In genomic region chr2:219578811-219579210, GRCh38 we compare ENCODE assay signal across 17 cellular contexts. TPM values are rescaled to one million over a fixed set of nuclear protein-coding genes. Genes with fewer than 3 reads are reported as not detected.
A peak's percentile ranks its signal among the peaks of the same experiment; 100 is the strongest.
DNase-seq lines count a peak whose midpoint lies in the region; ATAC-seq, FAIRE-seq and TF ChIP-seq lines count a peak whose summit lies in the region.
"Had no signal": no experiment of that assay in that cellular context is flagged by ENCODE, and none has a peak within 500 bp of the region (broad histone marks: within the 10 kb centered on the region; RNA-seq: fewer than 3 reads in every experiment).

No MANE protein-coding gene starts in this region.

- in situ Hi-C loops in K562 (cut with MboI) = no loop called here

- H3K9me2 ChIP-seq in GM23338 (ENCODE audit: insufficient read depth) = 0 out of 2 replicates have a peak, but pooled peaks cover 4% of the 10 kb centered on the region

- H3K27me3 ChIP-seq in GM23338 (ENCODE audit: insufficient read depth) (no peaks in the 10 kb centered on the region), K562 (ENCODE audit: control insufficient read depth in 2 of 2, insufficient read depth in 2 of 2, low read length in 2 of 2) (no peaks in the 10 kb centered on the region)
- H3K27me3 ChIP-seq in naive thymus-derived CD4-positive, alpha-beta T cell (ENCODE audit: control insufficient read depth in 2 of 2, insufficient read depth in 2 of 2, low read length in 2 of 2) = no peaks in the 10 kb centered on the region

- H3K4me2 ChIP-seq in GM23338 = no peak overlapping the region
- no peak overlapping the region for H3K4me2 ChIP-seq in K562 (ENCODE audit: insufficient read depth, low read length)

- no peaks in the 10 kb centered on the region for H3K36me3 ChIP-seq in GM23338 (ENCODE audit: insufficient read depth)
- no peaks in the 10 kb centered on the region for H3K36me3 ChIP-seq in K562 (ENCODE audit: control insufficient read depth, insufficient read depth, low read length)
- no peaks in the 10 kb centered on the region for H3K36me3 ChIP-seq in naive thymus-derived CD4-positive, alpha-beta T cell (ENCODE audit: control insufficient read depth in 2 of 3, insufficient read depth in 3 of 3, low read length in 3 of 3)

- H3K4me3 Mint-ChIP-seq in GM23338 = no peak overlapping the region
- H3K4me3 Mint-ChIP-seq in naive thymus-derived CD4-positive, alpha-beta T cell = no peak overlapping the region
- H3K4me3 Mint-ChIP-seq: memory B cell; stimulated activated memory B cell treated with anti-CD40 and anti-IgM and Interleukin-4, amounts not matched to agents 10 μg/mL and 1 μg/mL and 100 μg/mL, for 72 hours had no signal

- WGBS in K562 (ENCODE audit: insufficient coverage, low coverage, missing lambda C conversion rate) = 62% methylated on average over 4 of the region's 4 CpGs

- H3K36me3 Mint-ChIP-seq in GM23338 (ENCODE audit: low read depth) = no peaks in the 10 kb centered on the region; the same call in 2 of the 3 replicates
- H3K36me3 Mint-ChIP-seq in naive thymus-derived CD4-positive, alpha-beta T cell = no peaks in the 10 kb centered on the region
- H3K36me3 Mint-ChIP-seq: memory B cell; stimulated activated memory B cell treated with anti-CD40 and anti-IgM and Interleukin-4, amounts not matched to agents 10 μg/mL and 1 μg/mL and 100 μg/mL, for 72 hours had no signal

- H4K20me1 ChIP-seq in GM23338 (replicated peaks; ENCODE audit: insufficient read depth) (no peaks in the 10 kb centered on the region), K562 (replicated peaks; ENCODE audit: control insufficient read depth, insufficient read depth, low read length) (no peaks in the 10 kb centered on the region)

- TF ChIP-seq CTCF in GM23338 (conservative IDR thresholded peaks at IDR 0.05; ENCODE audit: low read depth in 2 of 2) (no peak), K562 (IDR thresholded peaks at IDR 0.05 in 2 of 3, conservative IDR thresholded peaks at IDR 0.05 in 1 of 3; ENCODE audit: insufficient read depth in 2 of 3, low read depth in 1 of 3, low read length in 3 of 3) (no peak)

- H3K79me2 ChIP-seq in GM23338 (replicated peaks; ENCODE audit: insufficient read depth) = no peaks in the 10 kb centered on the region
- H3K79me2 ChIP-seq in K562 (ENCODE audit: control insufficient read depth, insufficient read depth, low read length) = no peaks in the 10 kb centered on the region

- peaks cover 13% of the 10 kb centered on the region for H3K27me3 Mint-ChIP-seq in GM23338 (ENCODE audit: insufficient read depth, low read depth, poor library complexity)
- H3K27me3 Mint-ChIP-seq in naive thymus-derived CD4-positive, alpha-beta T cell = peaks cover 11 to 35% (median 18%) of the 10 kb centered on the region in 5 donors

- H3K27ac Mint-ChIP-seq in GM23338 = no peak overlapping the region
- H3K27ac Mint-ChIP-seq in naive thymus-derived CD4-positive, alpha-beta T cell = no peak overlapping the region
- H3K27ac Mint-ChIP-seq: memory B cell; stimulated activated memory B cell treated with anti-CD40 and anti-IgM and Interleukin-4, amounts not matched to agents 10 μg/mL and 1 μg/mL and 100 μg/mL, for 72 hours had no signal

- no peak for TF ChIP-seq POLR2A in K562 (conservative IDR thresholded peaks at IDR 0.05)

- POLR2A ChIA-PET in K562 (lab: Yijun Ruan, JAX) = no interaction called here
- POLR2A ChIA-PET in naive thymus-derived CD4-positive, alpha-beta T cell (lab: Charles Lee) = no interaction called here

- peaks cover 38% of the 10 kb centered on the region for H3K4me1 Mint-ChIP-seq in GM23338
- H3K4me1 Mint-ChIP-seq in naive thymus-derived CD4-positive, alpha-beta T cell = peaks cover 0 to 3% (median 0%) of the 10 kb centered on the region in 7 donors
- H3K4me1 Mint-ChIP-seq: memory B cell; stimulated activated memory B cell treated with anti-CD40 and anti-IgM and Interleukin-4, amounts not matched to agents 10 μg/mL and 1 μg/mL and 100 μg/mL, for 72 hours had no signal

- ATAC-seq in GM23338 = no peak
- ATAC-seq in K562 = no peak
- ATAC-seq in naive thymus-derived CD4-positive, alpha-beta T cell = peak; percentile 67
- ATAC-seq: stimulated activated memory B cell treated with anti-CD40 and anti-IgM and Interleukin-4, amounts not matched to agents 10 μg/mL and 1 μg/mL and 100 μg/mL, for 72 hours had no signal

- FAIRE-seq in K562 (lab: Jason Lieb, UNC) = no peak

- CTCF ChIA-PET in K562 (lab: Yijun Ruan, JAX; ENCODE audit: low intra/inter-chr PET ratio) = no interaction called here
- CTCF ChIA-PET in naive thymus-derived CD4-positive, alpha-beta T cell (lab: Charles Lee) = no interaction called here

- H3K4me1 ChIP-seq in GM23338 (ENCODE audit: insufficient read depth) = peaks cover 28% of the 10 kb centered on the region
- H3K4me1 ChIP-seq in K562 (replicated peaks in 1 of 2; ENCODE audit: control insufficient read depth in 2 of 2, insufficient read depth in 2 of 2, low read length in 2 of 2) = peaks cover 25 to 31% of the 10 kb centered on the region in 2 experiments; a peak in 4 of 5 replicates
- no peaks in the 10 kb centered on the region for H3K4me1 ChIP-seq in naive thymus-derived CD4-positive, alpha-beta T cell (ENCODE audit: control insufficient read depth in 2 of 2, insufficient read depth in 2 of 2, low read length in 2 of 2)

- H3K27ac ChIP-seq in GM23338 (ENCODE audit: low read depth) (no peak overlapping the region), K562 (ENCODE audit: extremely low read depth, low read depth, low read length) (no peak overlapping the region)
- H3K27ac ChIP-seq in naive thymus-derived CD4-positive, alpha-beta T cell (ENCODE audit: low read depth, low read length) = no peak overlapping the region

- intact Hi-C loops in K562 (cut with micrococcal nuclease) = no loop called here
- intact Hi-C loops in naive thymus-derived CD4-positive, alpha-beta T cell (cut with micrococcal nuclease) = no loop called here

- no peaks in the 10 kb centered on the region for H3K9me1 ChIP-seq in K562 (ENCODE audit: control insufficient read depth, insufficient read depth, low read length)

- no peak for TF ChIP-seq EP300 in K562 (IDR thresholded peaks at IDR 0.05; ENCODE audit: low read length)

- TF ChIP-seq RAD21 in K562 (CRISPR knock-in tag; conservative IDR thresholded peaks at IDR 0.05 in 1 of 2, IDR thresholded peaks at IDR 0.05 in 1 of 2) = no peak

- no peaks in the 10 kb centered on the region for H3K9me3 Mint-ChIP-seq in GM23338
- no peaks in the 10 kb centered on the region for H3K9me3 Mint-ChIP-seq in naive thymus-derived CD4-positive, alpha-beta T cell
- H3K9me3 Mint-ChIP-seq: memory B cell; stimulated activated memory B cell treated with anti-CD40 and anti-IgM and Interleukin-4, amounts not matched to agents 10 μg/mL and 1 μg/mL and 100 μg/mL, for 72 hours had no signal

- H3K4me3 ChIP-seq in GM23338 = no peak overlapping the region
- H3K4me3 ChIP-seq in K562 = no peak overlapping the region
- H3K4me3 ChIP-seq in naive thymus-derived CD4-positive, alpha-beta T cell (ENCODE audit: low read length) = no peak overlapping the region

- no TSS peak for BruUV-seq in K562 (replicated peaks; lab: Mats Ljungman, UMichigan)

- no peak overlapping the region for H3K9ac ChIP-seq in K562 (ENCODE audit: insufficient read depth in 1 of 2, low read depth in 2 of 2, low read length in 2 of 2)

- H2AFZ ChIP-seq in GM23338 (peak overlapping the region; percentile 83), K562 (ENCODE audit: low read depth, low read length) (peak overlapping the region; percentile 73; the same call in 1 of the 2 replicates)

- DNase-seq in GM23338 (ENCODE audit: low spot score) (no peak), K562 (ENCODE audit: extremely low read depth in 1 of 4, low spot score in 3 of 4) (no peak), NCI-H2029 (lab: John Stamatoyannopoulos, UW) (no peak), NCI-H1930 (lab: John Stamatoyannopoulos, UW) (no peak), foreskin melanocyte (no peak)
- no peak for DNase-seq in naive thymus-derived CD4-positive, alpha-beta T cell
- DNase-seq: activated CD8-positive, alpha-beta memory T cell treated with anti-CD3 and anti-CD28 coated beads, Interleukin-2, amount 50 U/mL, for 48 hours; amniotic stem cell; DND-41; GOT3; NCI-H1105 treated with DMSO at 0.1 percent for 48 hours; NCI-H510A treated with DMSO at 0.1 percent for 48 hours; Right ventricle myocardium superior; stimulated activated CD4-positive, alpha-beta T cell treated with anti-CD3 and anti-CD28 coated beads, Interleukin-1b, Interleukin-23, amount 100 ng/mL, for 48 hours had no signal

- 0 out of 2 replicates have a peak, but pooled peaks cover 4% of the 10 kb centered on the region for H3F3A ChIP-seq in GM23338 (replicated peaks; ENCODE audit: low read depth)

- no peaks in the 10 kb centered on the region for H3K9me3 ChIP-seq in K562 (replicated peaks; ENCODE audit: control insufficient read depth, insufficient read depth, low read depth, low read length)
- no peaks in the 10 kb centered on the region for H3K9me3 ChIP-seq in naive thymus-derived CD4-positive, alpha-beta T cell (ENCODE audit: control insufficient read depth in 2 of 3, low read length in 3 of 3)

RNA-seq across cellular contexts. Expression of gene INHA, which starts 6.7 kb away (rescaled TPM):
- total RNA-seq in GM23338 (2014; rRNA removed; shearing (Covaris generic)) = 0.31 and 1.6 TPM in 2 replicates
- polyA plus RNA-seq in GM23338 (2016; fragmentation: Nextera tagmentation; extraction: Ambion mirVana) (0.56 and 1.5 TPM in 2 replicates), K562 (2011; rRNA removed) (0.61 and 0.72 TPM in 2 replicates), K562 (2014; fragmentation: Illumina TruSeq; extraction: Trizol) (0.36 and 0.61 TPM in 2 replicates), K562 (2014; fragmentation: Nextera tagmentation; extraction: Ambion mirVana) (under 1 TPM; 0.07 TPM), K562 (2014; rRNA removed) (0.90 and 1.9 TPM in 2 replicates)
- 0.56 and 0.93 TPM in 2 replicates for total RNA-seq in K562 (2011; cell fraction: chromatin; rRNA removed; ENCODE audit: low replicate concordance)
- total RNA-seq in K562 (2011; cell fraction: nucleolus; rRNA removed) = 0.79 and 1.0 TPM in 2 replicates
- 0.84 and 1.1 TPM in 2 replicates for total RNA-seq in K562 (2011; cell fraction: nucleoplasm; rRNA removed)
- total RNA-seq in K562 (2014; rRNA removed) (1.1 and 1.3 TPM in 2 replicates), K562 (2014; rRNA removed; fragmentation: Illumina TruSeq; extraction: Trizol) (0.11 and 0.13 TPM in 2 replicates), K562 (2015; rRNA removed; fragmentation: Illumina TruSeq; extraction: Trizol) (0.40 and 0.41 TPM in 2 replicates), K562 (2021) (0.51 and 0.71 TPM in 2 replicates)
- polyA plus RNA-seq in K562 (2011; cell fraction: cytosol; rRNA removed) = 1.0 and 3.8 TPM in 2 replicates
- 3.8 and 4.3 TPM in 2 replicates for polyA plus RNA-seq in K562 (2011; cell fraction: nucleus; rRNA removed)
- 0.68 and 1.8 TPM in 2 replicates for polyA plus RNA-seq in K562 (2012)
- polyA minus RNA-seq in K562 (2011; rRNA and poly(A)+ RNA removed) = 0.14 and 0.15 TPM in 2 replicates
- polyA minus RNA-seq in K562 (2011; cell fraction: cytosol; rRNA and poly(A)+ RNA removed) = not detected in 2 replicates
- polyA minus RNA-seq in K562 (2011; cell fraction: nucleus; rRNA and poly(A)+ RNA removed) = 0.33 and 0.40 TPM in 2 replicates
- under 1 TPM in 1 of 5 experiments, not detected in 4; 0.21 TPM for total RNA-seq in naive thymus-derived CD4-positive, alpha-beta T cell
- polyA plus RNA-seq in naive thymus-derived CD4-positive, alpha-beta T cell = not detected
- total RNA-seq: HT1080 had no signal

RNA-seq across cellular contexts. Expression of gene OBSL1, which starts 7.5 kb away (rescaled TPM):
- total RNA-seq in GM23338 (2014; rRNA removed; shearing (Covaris generic)) = 164 and 207 TPM in 2 replicates
- polyA plus RNA-seq in GM23338 (2016; fragmentation: Nextera tagmentation; extraction: Ambion mirVana) = 94.9 and 102 TPM in 2 replicates
- total RNA-seq in K562 (2011; cell fraction: chromatin; rRNA removed; ENCODE audit: low replicate concordance) = 21.4 and 68.9 TPM in 2 replicates
- total RNA-seq in K562 (2011; cell fraction: nucleolus; rRNA removed) = 49.9 and 55.4 TPM in 2 replicates
- total RNA-seq in K562 (2011; cell fraction: nucleoplasm; rRNA removed) = 22.7 and 27.9 TPM in 2 replicates
- total RNA-seq in K562 (2014; rRNA removed) = 14.9 and 19.2 TPM in 2 replicates
- 2.5 and 3.0 TPM in 2 replicates for total RNA-seq in K562 (2014; rRNA removed; fragmentation: Illumina TruSeq; extraction: Trizol)
- total RNA-seq in K562 (2015; rRNA removed; fragmentation: Illumina TruSeq; extraction: Trizol) = 8.6 and 9.6 TPM in 2 replicates
- 24.5 and 26.6 TPM in 2 replicates for total RNA-seq in K562 (2021)
- 10.2 and 14.7 TPM in 2 replicates for polyA plus RNA-seq in K562 (2011; rRNA removed)
- polyA plus RNA-seq in K562 (2011; cell fraction: cytosol; rRNA removed) = 9.2 and 21.4 TPM in 2 replicates
- 91.1 and 133 TPM in 2 replicates for polyA plus RNA-seq in K562 (2011; cell fraction: nucleus; rRNA removed)
- 27.0 and 40.4 TPM in 2 replicates for polyA plus RNA-seq in K562 (2012)
- 6.8 and 12.6 TPM in 2 replicates for polyA plus RNA-seq in K562 (2014; fragmentation: Illumina TruSeq; extraction: Trizol)
- 1 to 10 TPM; 1.2 to 1.9 TPM for polyA plus RNA-seq in K562 (2014; fragmentation: Nextera tagmentation; extraction: Ambion mirVana)
- polyA plus RNA-seq in K562 (2014; rRNA removed) = 19.3 and 19.8 TPM in 2 replicates
- polyA minus RNA-seq in K562 (2011; rRNA and poly(A)+ RNA removed) = 6.2 and 8.2 TPM in 2 replicates
- polyA minus RNA-seq in K562 (2011; cell fraction: cytosol; rRNA and poly(A)+ RNA removed) = 14.2 and 18.7 TPM in 2 replicates
- polyA minus RNA-seq in K562 (2011; cell fraction: nucleus; rRNA and poly(A)+ RNA removed) = 17.0 and 18.6 TPM in 2 replicates
- total RNA-seq in naive thymus-derived CD4-positive, alpha-beta T cell = 1 to 10 TPM in 2 of 5 experiments, under 1 TPM in 1, not detected in 2; 0.19 to 7.1 (median 4.0) TPM
- not detected for polyA plus RNA-seq in naive thymus-derived CD4-positive, alpha-beta T cell

RNA-seq across cellular contexts. Expression of gene STK11IP, which starts 18.8 kb away (rescaled TPM):
- total RNA-seq in GM23338 (2014; rRNA removed; shearing (Covaris generic)) = 28.1 and 29.3 TPM in 2 replicates
- polyA plus RNA-seq in GM23338 (2016; fragmentation: Nextera tagmentation; extraction: Ambion mirVana) (14.2 and 16.6 TPM in 2 replicates), K562 (2011; rRNA removed) (4.7 and 14.4 TPM in 2 replicates), K562 (2014; fragmentation: Illumina TruSeq; extraction: Trizol) (7.3 and 10.6 TPM in 2 replicates), K562 (2014; fragmentation: Nextera tagmentation; extraction: Ambion mirVana) (under 1 TPM; 0.52 to 0.89 TPM), K562 (2014; rRNA removed) (9.0 and 12.6 TPM in 2 replicates)
- 27.6 and 95.1 TPM in 2 replicates for total RNA-seq in K562 (2011; cell fraction: chromatin; rRNA removed; ENCODE audit: low replicate concordance)
- 56.0 and 75.7 TPM in 2 replicates for total RNA-seq in K562 (2011; cell fraction: nucleolus; rRNA removed)
- total RNA-seq in K562 (2011; cell fraction: nucleoplasm; rRNA removed) = 40.2 and 44.7 TPM in 2 replicates
- total RNA-seq in K562 (2014; rRNA removed) (8.5 and 10.3 TPM in 2 replicates), K562 (2014; rRNA removed; fragmentation: Illumina TruSeq; extraction: Trizol) (3.3 TPM in 2 replicates), K562 (2015; rRNA removed; fragmentation: Illumina TruSeq; extraction: Trizol) (5.6 and 6.5 TPM in 2 replicates), K562 (2021) (20.6 and 21.7 TPM in 2 replicates)
- polyA plus RNA-seq in K562 (2011; cell fraction: cytosol; rRNA removed) = 5.6 and 6.8 TPM in 2 replicates
- polyA plus RNA-seq in K562 (2011; cell fraction: nucleus; rRNA removed) = 89.3 and 106 TPM in 2 replicates
- 14.2 TPM in 2 replicates for polyA plus RNA-seq in K562 (2012)
- 5.2 and 5.4 TPM in 2 replicates for polyA minus RNA-seq in K562 (2011; rRNA and poly(A)+ RNA removed)
- 9.6 and 10.6 TPM in 2 replicates for polyA minus RNA-seq in K562 (2011; cell fraction: cytosol; rRNA and poly(A)+ RNA removed)
- polyA minus RNA-seq in K562 (2011; cell fraction: nucleus; rRNA and poly(A)+ RNA removed) = 27.2 and 31.0 TPM in 2 replicates
- 10 to 100 TPM; 33.6 to 46.4 (median 42.6) TPM for total RNA-seq in naive thymus-derived CD4-positive, alpha-beta T cell
- 10 to 100 TPM in 1 of 2 donors, 1 to 10 TPM in 1; 6.8 to 13.0 TPM for polyA plus RNA-seq in naive thymus-derived CD4-positive, alpha-beta T cell

RNA-seq across cellular contexts. Expression of gene TMEM198, which starts 35.0 kb away (rescaled TPM):
- 13.7 and 25.6 TPM in 2 replicates for total RNA-seq in GM23338 (2014; rRNA removed; shearing (Covaris generic))
- 5.6 TPM in 2 replicates for polyA plus RNA-seq in GM23338 (2016; fragmentation: Nextera tagmentation; extraction: Ambion mirVana)
- 1.3 and 5.0 TPM in 2 replicates for total RNA-seq in K562 (2011; cell fraction: chromatin; rRNA removed; ENCODE audit: low replicate concordance)
- total RNA-seq in K562 (2011; cell fraction: nucleolus; rRNA removed) = 4.3 and 6.5 TPM in 2 replicates
- 3.1 and 3.4 TPM in 2 replicates for total RNA-seq in K562 (2011; cell fraction: nucleoplasm; rRNA removed)
- 1.1 and 2.5 TPM in 2 replicates for total RNA-seq in K562 (2014; rRNA removed)
- total RNA-seq in K562 (2014; rRNA removed; fragmentation: Illumina TruSeq; extraction: Trizol) = 0.38 and 0.47 TPM in 2 replicates
- total RNA-seq in K562 (2015; rRNA removed; fragmentation: Illumina TruSeq; extraction: Trizol) = 0.98 and 1.1 TPM in 2 replicates
- total RNA-seq in K562 (2021) = 2.4 and 3.8 TPM in 2 replicates
- polyA plus RNA-seq in K562 (2011; rRNA removed) = 1.1 and 2.2 TPM in 2 replicates
- polyA plus RNA-seq in K562 (2011; cell fraction: cytosol; rRNA removed) = 2.6 and 3.9 TPM in 2 replicates
- polyA plus RNA-seq in K562 (2011; cell fraction: nucleus; rRNA removed) = 19.4 and 26.1 TPM in 2 replicates
- 2.1 and 3.5 TPM in 2 replicates for polyA plus RNA-seq in K562 (2012)
- polyA plus RNA-seq in K562 (2014; fragmentation: Illumina TruSeq; extraction: Trizol) = 1.0 and 1.3 TPM in 2 replicates
- under 1 TPM; 0.03 TPM for polyA plus RNA-seq in K562 (2014; fragmentation: Nextera tagmentation; extraction: Ambion mirVana)
- 2.5 and 2.7 TPM in 2 replicates for polyA plus RNA-seq in K562 (2014; rRNA removed)
- 0.36 and 0.81 TPM in 2 replicates for polyA minus RNA-seq in K562 (2011; rRNA and poly(A)+ RNA removed)
- 0.95 and 1.0 TPM in 2 replicates for polyA minus RNA-seq in K562 (2011; cell fraction: cytosol; rRNA and poly(A)+ RNA removed)
- polyA minus RNA-seq in K562 (2011; cell fraction: nucleus; rRNA and poly(A)+ RNA removed) = 1.5 and 1.7 TPM in 2 replicates
- under 1 TPM in 4 of 5 experiments, not detected in 1; 0.45 to 0.69 (median 0.50) TPM for total RNA-seq in naive thymus-derived CD4-positive, alpha-beta T cell
- polyA plus RNA-seq in naive thymus-derived CD4-positive, alpha-beta T cell = not detected

RNA-seq across cellular contexts. Expression of gene CHPF, which starts 35.2 kb away (rescaled TPM):
- total RNA-seq in GM23338 (2014; rRNA removed; shearing (Covaris generic)) = 232 and 252 TPM in 2 replicates
- 34.4 and 36.5 TPM in 2 replicates for polyA plus RNA-seq in GM23338 (2016; fragmentation: Nextera tagmentation; extraction: Ambion mirVana)
- total RNA-seq in K562 (2011; cell fraction: chromatin; rRNA removed; ENCODE audit: low replicate concordance) = 9.1 and 46.2 TPM in 2 replicates
- total RNA-seq in K562 (2011; cell fraction: nucleolus; rRNA removed) = 74.1 and 96.4 TPM in 2 replicates
- 36.0 and 36.5 TPM in 2 replicates for total RNA-seq in K562 (2011; cell fraction: nucleoplasm; rRNA removed)
- 57.2 and 67.6 TPM in 2 replicates for total RNA-seq in K562 (2014; rRNA removed)
- 1.5 and 2.0 TPM in 2 replicates for total RNA-seq in K562 (2014; rRNA removed; fragmentation: Illumina TruSeq; extraction: Trizol)
- total RNA-seq in K562 (2015; rRNA removed; fragmentation: Illumina TruSeq; extraction: Trizol) = 7.9 and 9.0 TPM in 2 replicates
- total RNA-seq in K562 (2021) = 40.1 and 41.1 TPM in 2 replicates
- polyA plus RNA-seq in K562 (2011; rRNA removed) = 9.9 and 14.8 TPM in 2 replicates
- polyA plus RNA-seq in K562 (2011; cell fraction: cytosol; rRNA removed) = 22.8 and 80.8 TPM in 2 replicates
- 25.6 and 44.2 TPM in 2 replicates for polyA plus RNA-seq in K562 (2011; cell fraction: nucleus; rRNA removed)
- 22.4 and 47.7 TPM in 2 replicates for polyA plus RNA-seq in K562 (2012)
- polyA plus RNA-seq in K562 (2014; fragmentation: Illumina TruSeq; extraction: Trizol) = 2.6 and 11.5 TPM in 2 replicates
- polyA plus RNA-seq in K562 (2014; fragmentation: Nextera tagmentation; extraction: Ambion mirVana) = under 1 TPM; 0.15 to 0.35 TPM
- 31.8 and 32.1 TPM in 2 replicates for polyA plus RNA-seq in K562 (2014; rRNA removed)
- 3.4 and 5.3 TPM in 2 replicates for polyA minus RNA-seq in K562 (2011; rRNA and poly(A)+ RNA removed)
- 25.0 and 30.2 TPM in 2 replicates for polyA minus RNA-seq in K562 (2011; cell fraction: cytosol; rRNA and poly(A)+ RNA removed)
- 24.2 and 27.0 TPM in 2 replicates for polyA minus RNA-seq in K562 (2011; cell fraction: nucleus; rRNA and poly(A)+ RNA removed)
- 10 to 100 TPM in 1 of 5 experiments, 1 to 10 TPM in 4; 4.3 to 15.3 (median 5.7) TPM for total RNA-seq in naive thymus-derived CD4-positive, alpha-beta T cell
- 1 to 10 TPM; 4.1 to 7.8 TPM for polyA plus RNA-seq in naive thymus-derived CD4-positive, alpha-beta T cell
